Comparison of ENCODE assay signal across 12 cellular contexts in genomic region chr1:3547055-3548005, GRCh38.
DNase-seq lines count a peak whose midpoint lies in the region; ATAC-seq and TF ChIP-seq lines count a peak whose summit lies in the region.
"Had no signal": no experiment of that assay in that cellular context is flagged by ENCODE, and none has a peak within 500 bp of the region (broad histone marks: within the 10 kb centered on the region; RNA-seq: fewer than 3 reads in every experiment).

No MANE protein-coding gene starts in this region.

- no peaks in the 10 kb centered on the region for H3K9me3 ChIP-seq in CD8-positive, alpha-beta T cell (ENCODE audit: low read length)
- H3K9me3 ChIP-seq: uterus had no signal

- H3K27ac ChIP-seq in CD8-positive, alpha-beta T cell (ENCODE audit: low read depth, low read length) = no peak overlapping the region
- H3K27ac ChIP-seq: uterus had no signal

- peaks cover 24% of the 10 kb centered on the region for H3K4me1 Mint-ChIP-seq in mesothelial cell of epicardium
- no peaks in the 10 kb centered on the region for H3K4me1 Mint-ChIP-seq in CD8-positive, alpha-beta T cell (ENCODE audit: low read depth)

- ATAC-seq in CD8-positive, alpha-beta T cell = no peak
- ATAC-seq in GM21528 (IDR thresholded peaks at IDR 0.05; ENCODE audit: low FRiP score, unreplicated experiment) = no peak
- ATAC-seq in GM19351 (IDR thresholded peaks at IDR 0.05; ENCODE audit: unreplicated experiment) = no peak
- ATAC-seq in GM19328 (IDR thresholded peaks at IDR 0.05; ENCODE audit: unreplicated experiment) = no peak

- DNase-seq in COR-L47 (lab: John Stamatoyannopoulos, UW) (peak; percentile 33), T47D (ENCODE audit: low read depth in 1 of 2, low spot score in 1 of 2) (peak; percentile 64 to 85), mesothelial cell of epicardium (ENCODE audit: low spot score in 2 of 2, unreplicated experiment in 2 of 2) (peak in 1 of 2 experiments; percentile 59)
- DNase-seq in CD8-positive, alpha-beta T cell = no peak
- DNase-seq: NCI-H2171 treated with DMSO at 0.1 percent for 48 hours; stimulated activated CD4-positive, alpha-beta T cell treated with anti-CD3 and anti-CD28 coated beads, Interleukin-1b, Interleukin-23, amount 100 ng/mL, for 48 hours; T-helper 1 cell; uterus had no signal

- CTCF ChIA-PET in CD8-positive, alpha-beta T cell (lab: Charles Lee) = no interaction called here

- H3K27ac Mint-ChIP-seq in mesothelial cell of epicardium = peak overlapping the region; percentile 43
- H3K27ac Mint-ChIP-seq in CD8-positive, alpha-beta T cell = no peak overlapping the region

- no peak overlapping the region for H3K4me3 ChIP-seq in CD8-positive, alpha-beta T cell (ENCODE audit: low read depth, low read length)
- H3K4me3 ChIP-seq: uterus had no signal

- no peaks in the 10 kb centered on the region for H3K4me1 ChIP-seq in CD8-positive, alpha-beta T cell (ENCODE audit: insufficient read depth, low read length)

- in situ Hi-C loops in T47D (cut with HindIII; ENCODE audit: low pct_unique_long_range_greater_than_20kb, low sequenced_read_pairs) = no loop called here

- no peaks in the 10 kb centered on the region for H3K36me3 Mint-ChIP-seq in mesothelial cell of epicardium
- H3K36me3 Mint-ChIP-seq in CD8-positive, alpha-beta T cell = no peaks in the 10 kb centered on the region

- no peaks in the 10 kb centered on the region for H3K36me3 ChIP-seq in CD8-positive, alpha-beta T cell (ENCODE audit: insufficient read depth, low read length)
- H3K36me3 ChIP-seq: uterus had no signal

- no peaks in the 10 kb centered on the region for H3K27me3 ChIP-seq in CD8-positive, alpha-beta T cell (ENCODE audit: insufficient read depth, low read length)
- H3K27me3 ChIP-seq: uterus had no signal

- no peak overlapping the region for H3K4me3 Mint-ChIP-seq in mesothelial cell of epicardium
- H3K4me3 Mint-ChIP-seq in CD8-positive, alpha-beta T cell = no peak overlapping the region

- H3K27me3 Mint-ChIP-seq in mesothelial cell of epicardium (ENCODE audit: low read depth) = no peaks in the 10 kb centered on the region
- H3K27me3 Mint-ChIP-seq in CD8-positive, alpha-beta T cell (ENCODE audit: low read depth) = no peaks in the 10 kb centered on the region

- TF ChIP-seq RAD21 in Ishikawa (IDR thresholded peaks at IDR 0.05; ENCODE audit: low read depth) = no peak

- H3K9me3 Mint-ChIP-seq in mesothelial cell of epicardium = no peaks in the 10 kb centered on the region
- no peaks in the 10 kb centered on the region for H3K9me3 Mint-ChIP-seq in CD8-positive, alpha-beta T cell

- no peak for TF ChIP-seq EP300 in Ishikawa (IDR thresholded peaks at IDR 0.05; ENCODE audit: borderline replicate concordance)

- POLR2A ChIA-PET in CD8-positive, alpha-beta T cell (lab: Charles Lee) = no interaction called here

- intact Hi-C loops in CD8-positive, alpha-beta T cell (cut with DNase I, micrococcal nuclease) = no loop called here

- TF ChIP-seq CTCF in mesothelial cell of epicardium (IDR thresholded peaks at IDR 0.05; ENCODE audit: unreplicated experiment) = no peak
- no peak for TF ChIP-seq CTCF in CD8-positive, alpha-beta T cell (IDR thresholded peaks at IDR 0.05)

TF ChIP-seq in Ishikawa, 13 proteins besides CTCF, POLR2A, EP300 and RAD21:
- TF ChIP-seq TEAD4 (IDR thresholded peaks at IDR 0.05) = no peak
- TF ChIP-seq, protein P1, sequence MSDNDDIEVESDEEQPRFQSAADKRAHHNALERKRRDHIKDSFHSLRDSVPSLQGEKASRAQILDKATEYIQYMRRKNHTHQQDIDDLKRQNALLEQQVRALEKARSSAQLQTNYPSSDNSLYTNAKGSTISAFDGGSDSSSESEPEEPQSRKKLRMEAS (IDR thresholded peaks at IDR 0.05) = peak; percentile 49; the same call in 1 of the 2 replicates
- TF ChIP-seq USF1 (IDR thresholded peaks at IDR 0.05) = peak; percentile 92

Comparison
In these comparisons a context has a peak if more than half of its experiments do, and no peak if none do; other contexts are left out.
1. DNase-seq: peak in COR-L47 (single experiment) and T47D (2 of 2); none in CD8-positive, alpha-beta T cell (0 of 7).